ENCODE assay signal across 1 cellular context in the genomic region with DNA sequence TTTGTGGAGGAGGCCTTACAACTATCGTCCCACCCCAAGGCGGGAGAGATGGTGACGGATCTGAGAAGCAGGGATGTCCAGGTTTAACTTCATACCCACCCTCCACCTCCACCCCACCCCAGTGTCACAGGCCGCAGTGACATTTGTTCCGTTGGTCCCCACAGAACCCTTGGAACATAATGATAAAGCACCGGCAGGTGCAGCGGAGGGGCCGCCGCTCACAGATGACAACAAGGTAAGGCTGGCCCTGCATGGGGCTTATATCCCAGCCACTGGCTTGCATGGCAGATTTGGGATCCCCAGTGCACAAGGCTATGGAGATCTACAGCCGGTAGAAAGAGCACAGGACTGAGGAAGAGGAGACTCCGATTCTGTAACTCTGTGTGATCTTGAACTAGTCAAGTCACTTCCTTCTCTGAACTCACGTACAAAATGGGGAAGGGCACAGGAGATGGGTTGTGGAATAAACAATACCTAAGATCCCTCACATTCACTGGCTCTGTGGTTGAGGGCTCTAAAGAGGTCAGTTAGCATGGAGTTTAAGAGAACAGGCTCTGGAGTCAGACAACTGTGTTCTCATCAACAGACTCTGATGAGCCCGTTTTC.
TF ChIP-seq lines count a peak whose summit lies in the region.

No MANE protein-coding gene starts in this region.

TF ChIP-seq in K562, 482 proteins besides CTCF, POLR2A, EP300 and RAD21:
- TF ChIP-seq HMBOX1 (IDR thresholded peaks at IDR 0.05) (0 out of 2 replicates have a peak, but pooled peaks have one; percentile 39), SPI1 (IDR thresholded peaks at IDR 0.05; ENCODE audit: borderline replicate concordance, low read depth, low read length) (peak; percentile 64; the same call in 1 of the 2 replicates), ZBTB1 (CRISPR knock-in tag; IDR thresholded peaks at IDR 0.05; ENCODE audit: borderline replicate concordance, low read depth) (0 out of 2 replicates have a peak, but pooled peaks have one; percentile 2), MYC (IDR thresholded peaks at IDR 0.05; ENCODE audit: low read depth, low read length) (0 out of 2 replicates have a peak, but pooled peaks have one; percentile 7), MYC (CRISPR knock-in tag; IDR thresholded peaks at IDR 0.05; ENCODE audit: borderline replicate concordance, low read depth) (no peak), ELK3 (CRISPR knock-in tag; IDR thresholded peaks at IDR 0.05) (no peak), DMBX1 (CRISPR knock-in tag; IDR thresholded peaks at IDR 0.05; ENCODE audit: borderline replicate concordance) (no peak)
